8 cellular contexts compared by ENCODE assay signal in the genomic region with DNA sequence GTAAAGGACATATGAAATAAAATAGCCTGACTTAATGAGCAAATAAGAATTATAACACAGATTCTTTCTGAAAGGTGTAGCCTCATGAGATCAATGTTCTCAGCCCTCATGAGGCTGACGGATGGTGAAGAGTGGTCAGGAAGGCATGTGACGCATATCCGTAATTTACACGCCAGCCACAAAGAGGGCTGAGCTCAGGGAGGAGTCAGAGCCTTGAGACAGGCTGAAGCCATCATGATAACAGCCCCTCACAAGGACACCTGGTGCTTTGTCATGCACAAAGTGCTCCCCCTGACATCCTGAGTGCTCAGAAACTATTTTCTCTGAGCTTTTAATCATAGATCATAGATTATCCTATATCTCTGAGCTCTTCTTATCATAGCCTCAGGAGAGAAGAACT.
A peak's percentile ranks its signal among the peaks of the same experiment; 100 is the strongest.
DNase-seq lines count a peak whose midpoint lies in the region; TF ChIP-seq lines count a peak whose summit lies in the region.

No MANE protein-coding gene starts in this region.

- TF ChIP-seq CTCF in fibroblast of pulmonary artery (IDR thresholded peaks at IDR 0.05; ENCODE audit: low read length, missing control alignments) (no peak), smooth muscle cell (IDR thresholded peaks at IDR 0.05; ENCODE audit: borderline replicate concordance, insufficient read depth, poor library complexity, severe bottlenecking) (no peak), ovary (IDR thresholded peaks at IDR 0.05) (no peak)

- H3K4me3 ChIP-seq in Jurkat, Clone E6-1 (ENCODE audit: low read length), result no peak overlapping the region
- H3K4me3 ChIP-seq in fibroblast of pulmonary artery (replicated peaks; ENCODE audit: low read depth, low read length) (no peak overlapping the region), smooth muscle cell (no peak overlapping the region), ovary (no peak overlapping the region)

- H3K4me1 ChIP-seq in smooth muscle cell (ENCODE audit: low read depth), result no peaks in the 10 kb centered on the region
- no peaks in the 10 kb centered on the region for H3K4me1 ChIP-seq in ovary (ENCODE audit: insufficient read depth)

- WGBS in smooth muscle cell (ENCODE audit: low lambda C conversion rate), result 80% methylated on average over 4 of the region's 4 CpGs
- WGBS in ovary, 3 donors, result 85 to 91% (median 89%) methylated on average over 4 of the region's 4 CpGs

- no peaks in the 10 kb centered on the region for H3K27me3 ChIP-seq in smooth muscle cell (ENCODE audit: low read depth)
- H3K27me3 ChIP-seq in ovary, result no peaks in the 10 kb centered on the region

- H3K9ac ChIP-seq in smooth muscle cell (ENCODE audit: low read depth), result no peak overlapping the region

- TF ChIP-seq POLR2A in ovary (IDR thresholded peaks at IDR 0.05), result no peak

- H3K27ac ChIP-seq in smooth muscle cell (ENCODE audit: low read depth), result no peak overlapping the region
- H3K27ac ChIP-seq in ovary, result no peak overlapping the region

- intact Hi-C loops in ovary (cut with DNase I), result no loop called here

- H3K4me2 ChIP-seq in smooth muscle cell, result no peak overlapping the region

- no peak overlapping the region for H2AFZ ChIP-seq in smooth muscle cell (ENCODE audit: low read depth)

- H3F3A ChIP-seq in smooth muscle cell (ENCODE audit: low read depth), result peaks cover 6% of the 10 kb centered on the region

- no peaks in the 10 kb centered on the region for H3K79me2 ChIP-seq in smooth muscle cell (ENCODE audit: low read depth)

- peak; percentile 86 for DNase-seq in Jurkat, Clone E6-1 (ENCODE audit: low read depth, low spot score)
- DNase-seq in activated CD4-positive, alpha-beta T cell treated with anti-CD3 and anti-CD28 coated beads, Interleukin-2, amount 50 U/mL, for 48 hours, result peak; percentile 53 to 62
- DNase-seq in fibroblast of pulmonary artery (ENCODE audit: low read depth) (peak; percentile 50), NCI-H748 (lab: John Stamatoyannopoulos, UW; ENCODE audit: unreplicated experiment) (no peak), smooth muscle cell (lab: John Stamatoyannopoulos, UW; ENCODE audit: unreplicated experiment) (no peak), NCI-H2196 (lab: John Stamatoyannopoulos, UW; ENCODE audit: unreplicated experiment) (no peak), ovary (no peak)
- DNase-seq in stimulated activated CD8-positive, alpha-beta memory T cell treated with anti-CD3 and anti-CD28 coated beads, Interleukin-7, amount 100 ng/mL, for 48 hours (ENCODE audit: extremely low read depth in 1 of 2, low read depth in 1 of 2), result peak; percentile 33 to 63

- no peak for TF ChIP-seq EP300 in ovary (IDR thresholded peaks at IDR 0.05)

- no peaks in the 10 kb centered on the region for H4K20me1 ChIP-seq in smooth muscle cell (ENCODE audit: low read depth)

- H3K36me3 ChIP-seq in smooth muscle cell (ENCODE audit: low read depth) (no peaks in the 10 kb centered on the region), ovary (no peaks in the 10 kb centered on the region)

- H3K9me3 ChIP-seq in smooth muscle cell (replicated peaks; ENCODE audit: low read depth) (no peaks in the 10 kb centered on the region), ovary (no peaks in the 10 kb centered on the region)

Comparison
In these comparisons a context has a peak if more than half of its experiments do, and no peak if none do; other contexts are left out.
1. DNase-seq: peak in Jurkat, Clone E6-1 (single experiment), activated CD4-positive, alpha-beta T cell treated with anti-CD3 and anti-CD28 coated beads, Interleukin-2, amount 50 U/mL, for 48 hours (2 of 2), fibroblast of pulmonary artery (single experiment) and stimulated activated CD8-positive, alpha-beta memory T cell treated with anti-CD3 and anti-CD28 coated beads, Interleukin-7, amount 100 ng/mL, for 48 hours (2 of 2); none in NCI-H748 (single experiment), smooth muscle cell (single experiment), NCI-H2196 (single experiment) and ovary (0 of 5).